In the genomic region with DNA sequence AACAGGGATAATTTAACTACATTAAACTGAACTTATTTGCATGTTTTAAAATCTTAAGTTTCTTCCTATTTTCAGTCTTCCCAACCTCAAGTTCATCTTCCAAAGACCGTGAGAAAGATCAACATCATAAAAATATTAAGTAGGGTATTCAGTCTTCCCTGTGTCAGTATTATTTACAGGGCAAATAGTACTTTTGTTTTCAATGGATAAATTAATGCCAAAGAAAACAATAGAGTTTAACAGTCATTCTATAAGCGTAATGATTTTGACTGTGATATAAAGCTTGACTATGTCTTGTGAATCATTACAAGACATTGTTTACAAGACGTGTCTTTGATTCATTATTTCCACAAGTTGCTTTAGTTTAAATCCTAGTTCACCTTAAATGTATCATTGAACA, we compare ENCODE assay signal across 28 cellular contexts. TPM values are rescaled to one million over a fixed set of nuclear protein-coding genes. Genes with fewer than 3 reads are reported as not detected.
"Had no signal": no experiment of that assay in that cellular context is flagged by ENCODE, and none has a peak within 500 bp of the region (broad histone marks: within the 10 kb centered on the region; RNA-seq: fewer than 3 reads in every experiment).

No MANE protein-coding gene starts in this region.

- H3K4me3 ChIP-seq: body of pancreas, MG63 had no signal

- H3K27me3 ChIP-seq: body of pancreas, MG63 had no signal

- H3K9ac ChIP-seq: KMS-11, SK-N-SH had no signal

- H3K36me3 ChIP-seq: MG63 had no signal

- DNase-seq: activated CD4-positive, alpha-beta T cell treated with anti-CD3 and anti-CD28 coated beads for 48 hours; activated CD4-positive, alpha-beta T cell treated with anti-CD3 and anti-CD28 coated beads, Interleukin-2, amount 50 U/mL, for 48 hours; activated CD4-positive, CD25-positive, alpha-beta regulatory T cell treated with anti-CD3 and anti-CD28 coated beads, Interleukin-2, amount 50 U/mL, for 72 hours; activated CD8-positive, alpha-beta memory T cell treated with anti-CD3 and anti-CD28 coated beads, Interleukin-2, amount 10 ng/mL, durations not matched to agents 7 days and 5 days; activated effector memory CD4-positive, alpha-beta T cell treated with Interleukin-2 at 50 U/mL for 16 hours; activated naive CD4-positive, alpha-beta T cell; activated T-cell treated with anti-CD3 and anti-CD28 coated beads, Interleukin-2, amount 50 U/mL, for 24 hours; aorta; body of pancreas; MG63; MV-4-11; NCI-H1092 treated with DMSO at 0.1 percent for 48 hours; NCI-H1417 treated with DMSO at 0.1 percent for 48 hours; NCI-H1694; NCI-H2029; NCI-H2107; NCI-H2171 treated with DMSO at 0.1 percent for 48 hours; NCI-H226; NCI-H526; NCI-H82; RPMI8226; SK-N-SH had no signal

- H3K4me1 ChIP-seq: body of pancreas had no signal

- H3K4me2 ChIP-seq: KMS-11, SK-N-SH had no signal

- H3K9me2 ChIP-seq: SK-N-SH had no signal

- ATAC-seq: activated CD8-positive, alpha-beta memory T cell treated with anti-CD3 and anti-CD28 coated beads, Interleukin-2, amount 10 ng/mL, durations not matched to agents 7 days and 5 days; body of pancreas; Panc1; Right ventricle myocardium inferior had no signal

- H3K27ac ChIP-seq: body of pancreas, KMS-11 had no signal

- H3K9me3 ChIP-seq: body of pancreas, MG63, SK-N-SH had no signal

RNA-seq across cellular contexts. Expression of a gene that starts 48.0 kb away (rescaled TPM):
- total RNA-seq: activated CD8-positive, alpha-beta memory T cell treated with anti-CD3 and anti-CD28 coated beads, Interleukin-2, amount 10 ng/mL, durations not matched to agents 7 days and 5 days; activated T-helper 1 cell treated with anti-CD3 and anti-CD28 coated beads, Interleukin-12 subunit alpha, Interleukin-12 subunit beta, Interleukin-2, Interleukin-4 antibody, amounts not matched to agents 30 ng/mL and 10 ng/mL and 1 ng/mL, durations not matched to agents 14 hours and 24 hours and 36 hours; NCI-H460; OCI-LY7 had no signal
- polyA plus RNA-seq: aorta had no signal
